ENCODE assay signal across 8 cellular contexts in genomic region chr21:26641062-26641461, GRCh38.
"Had no signal": no experiment of that assay in that cellular context is flagged by ENCODE, and none has a peak within 500 bp of the region (broad histone marks: within the 10 kb centered on the region; RNA-seq: fewer than 3 reads in every experiment).

No MANE protein-coding gene starts in this region.

- FAIRE-seq: HepG2, HTR-8/SVneo, K562 had no signal

- H3K27ac ChIP-seq: HL-60, KMS-11 had no signal

- H3K4me3 ChIP-seq: K562 had no signal

- H3K9ac ChIP-seq: KMS-11 had no signal

- DNase-seq: IMR-90, KBM-7, KG1 had no signal

- H3K4me2 ChIP-seq: KMS-11 had no signal
